Comparison of ENCODE assay signal across 11 cellular contexts in the genomic region with DNA sequence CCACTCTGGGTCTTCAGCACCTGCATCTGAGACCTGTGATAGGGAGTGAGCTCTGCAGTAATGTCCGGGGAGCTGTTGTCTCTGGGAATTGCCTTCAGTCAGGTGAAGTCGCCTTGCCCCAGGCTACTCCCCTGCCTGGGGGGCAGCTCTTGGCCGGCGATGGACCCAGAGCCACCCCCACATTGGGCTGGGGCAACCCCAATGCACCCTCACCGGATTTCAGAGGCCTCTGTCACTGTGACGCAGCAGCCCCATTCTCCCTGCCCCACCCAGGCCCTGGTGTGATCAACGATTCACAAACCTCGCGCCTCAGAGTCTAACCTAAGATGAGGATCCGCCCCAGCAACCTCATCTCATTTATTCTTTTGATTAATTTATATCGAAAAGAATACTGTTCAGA.
"Had no signal": no experiment of that assay in that cellular context is flagged by ENCODE, and none has a peak within 500 bp of the region (broad histone marks: within the 10 kb centered on the region; RNA-seq: fewer than 3 reads in every experiment).

No MANE protein-coding gene starts in this region.

- H3K9me3 ChIP-seq: transverse colon had no signal

- H3K4me3 ChIP-seq: transverse colon had no signal

- H3K36me3 ChIP-seq: transverse colon, WERI-Rb-1 had no signal

- H3K27me3 ChIP-seq: transverse colon had no signal

- ATAC-seq: SK-N-SH treated with all-trans-retinoic acid at 6 μM for 48 hours had no signal

- DNase-seq: activated CD4-positive, alpha-beta T cell treated with anti-CD3 and anti-CD28 coated beads, Interleukin-2, amount 50 U/mL, for 48 hours; activated gamma-delta T cell; amniotic stem cell; SHP77; stimulated activated CD4-positive, alpha-beta T cell treated with anti-CD3 and anti-CD28 coated beads, Interleukin-4, amount 100 ng/mL, for 4 hours; stimulated activated CD8-positive, alpha-beta memory T cell treated with anti-CD3 and anti-CD28 coated beads, Interleukin-4, amount 100 ng/mL, for 48 hours; stimulated activated naive CD4-positive, alpha-beta T cell treated with Interleukin-2 at 50 U/mL for 16 hours; substantia nigra; transverse colon; WERI-Rb-1 had no signal

- H3K4me1 ChIP-seq: transverse colon had no signal

- H3K27ac ChIP-seq: transverse colon, WERI-Rb-1 had no signal
